In genomic region chr7:131306777-131307176, GRCh38 we compare ENCODE assay signal across 22 cellular contexts.
"Had no signal": no experiment of that assay in that cellular context is flagged by ENCODE, and none has a peak within 500 bp of the region (broad histone marks: within the 10 kb centered on the region; RNA-seq: fewer than 3 reads in every experiment).

No MANE protein-coding gene starts in this region.

- H3K4me1 ChIP-seq: left lung, lower lobe of right lung had no signal

- H3K27me3 ChIP-seq: dorsolateral prefrontal cortex, esophagus squamous epithelium, gastrocnemius medialis, heart right ventricle, left lung had no signal

- H3K36me3 ChIP-seq: esophagus squamous epithelium, gastrocnemius medialis, heart right ventricle, left lung, lower lobe of right lung had no signal

- FAIRE-seq: colon, endothelial cell of umbilical vein, islet of Langerhans, keratinocyte had no signal

- H3K4me3 ChIP-seq: coronary artery, dorsolateral prefrontal cortex, esophagus squamous epithelium, gastrocnemius medialis, heart right ventricle, left lung, lower lobe of right lung, mucosa of descending colon had no signal

- ATAC-seq: gastrocnemius medialis, heart right ventricle, left cardiac atrium, left lung, left ventricle myocardium superior, lower lobe of right lung, mucosa of descending colon had no signal

- H3K27ac ChIP-seq: coronary artery, dorsolateral prefrontal cortex, esophagus squamous epithelium, gastrocnemius medialis, heart right ventricle, left lung, lower lobe of right lung had no signal

- DNase-seq: dermis blood vessel endothelial cell; dorsolateral prefrontal cortex; effector CD4-positive, alpha-beta T cell; effector memory CD4-positive, alpha-beta T cell; esophagus squamous epithelium; foreskin fibroblast; foreskin melanocyte; gastrocnemius medialis; heart right ventricle; hippocampal formation; left cardiac atrium; left lung; left ventricle myocardium superior; lower lobe of right lung; mesenchymal stem cell; mucosa of descending colon; naive B cell had no signal

- H3K9me3 ChIP-seq: esophagus squamous epithelium, gastrocnemius medialis had no signal
